Comparison of ENCODE assay signal across 16 cellular contexts in genomic region chr10:123890761-123891146, GRCh38. TPM values are rescaled to one million over a fixed set of nuclear protein-coding genes. Genes with fewer than 3 reads are reported as not detected.
DNase-seq lines count a peak whose midpoint lies in the region; ATAC-seq, FAIRE-seq and TF ChIP-seq lines count a peak whose summit lies in the region.
"Had no signal": no experiment of that assay in that cellular context is flagged by ENCODE, and none has a peak within 500 bp of the region (broad histone marks: within the 10 kb centered on the region; RNA-seq: fewer than 3 reads in every experiment).

No MANE protein-coding gene starts in this region.

- H4K91ac ChIP-seq in trophoblast cell (ENCODE audit: low read depth, low read length): no peak overlapping the region

- TF ChIP-seq POLR2A in sigmoid colon (IDR thresholded peaks at IDR 0.05): no peak

- no peak overlapping the region for H2AFZ ChIP-seq in trophoblast cell (ENCODE audit: insufficient read depth, low read length, poor library complexity)

- H4K8ac ChIP-seq in trophoblast cell (ENCODE audit: low read depth, low read length): no peak overlapping the region

- no peak for FAIRE-seq in urothelium cell line (lab: Jason Lieb, UNC)
- FAIRE-seq: GM12892 had no signal

- no peak for ATAC-seq in GM18858 (IDR thresholded peaks at IDR 0.05; ENCODE audit: unreplicated experiment)

- H3K14ac ChIP-seq in trophoblast cell (ENCODE audit: low read length): no peak overlapping the region

- intact Hi-C loops in ascending aorta (cut with DNase I): loop anchor here (2.0 to 10.0 kb wide), 7 partner anchors 26 to 524 kb away; partner anchors contain the start of gene OAT
- intact Hi-C loops in sigmoid colon (cut with DNase I): loop anchor here (1.0 to 5.0 kb wide), 4 partner anchors 24 to 118 kb away; no protein-coding TSS in a partner anchor

- H3K79me1 ChIP-seq in trophoblast cell (ENCODE audit: low read length): no peaks in the 10 kb centered on the region

- H3K79me2 ChIP-seq in trophoblast cell (ENCODE audit: control insufficient read depth, insufficient read depth, low read length, poor library complexity): no peaks in the 10 kb centered on the region

- H3K4me2 ChIP-seq in trophoblast cell (ENCODE audit: low read length): no peak overlapping the region
- H3K4me2 ChIP-seq: KMS-11, SK-N-SH had no signal

- TF ChIP-seq CTCF in AG09309 (IDR thresholded peaks at IDR 0.05; ENCODE audit: control insufficient read depth, insufficient read depth, low read depth, low read length, missing control alignments) (no peak), ascending aorta (IDR thresholded peaks at IDR 0.05) (no peak), sigmoid colon (IDR thresholded peaks at IDR 0.05) (no peak)

- H3K9me3 ChIP-seq in ascending aorta (no peaks in the 10 kb centered on the region), iPS-18c (ENCODE audit: control insufficient read depth, insufficient read depth, low read length) (no peaks in the 10 kb centered on the region), sigmoid colon (no peaks in the 10 kb centered on the region), trophoblast cell (ENCODE audit: insufficient read depth, low read depth, low read length) (no peaks in the 10 kb centered on the region)
- H3K9me3 ChIP-seq: SK-N-SH had no signal

- 44 to 51% methylated on average over 6 of the region's 6 CpGs for WGBS in sigmoid colon, 2 donors
- no CpG with 5 or more reads among the region's 6 CpGs for WGBS in trophoblast cell (ENCODE audit: extremely low coverage, insufficient coverage, insufficient read length)

- H3K18ac ChIP-seq in trophoblast cell (ENCODE audit: low read length): no peak overlapping the region

- H3K4ac ChIP-seq in trophoblast cell (ENCODE audit: low read depth, low read length): no peak overlapping the region

- H3K4me1 ChIP-seq in ascending aorta: peaks cover 0 to 32% of the 10 kb centered on the region in 2 donors
- peaks cover 2 to 72% (median 57%) of the 10 kb centered on the region in 4 donors for H3K4me1 ChIP-seq in sigmoid colon
- peaks cover 1 to 10% of the 10 kb centered on the region in 2 experiments for H3K4me1 ChIP-seq in trophoblast cell (ENCODE audit: control insufficient read depth in 1 of 2, insufficient read depth in 2 of 2, low read length in 2 of 2)

- H3K27me3 ChIP-seq in ascending aorta: no peaks in the 10 kb centered on the region
- H3K27me3 ChIP-seq in sigmoid colon: peaks cover 0 to 6% (median 0%) of the 10 kb centered on the region in 3 donors
- H3K27me3 ChIP-seq in trophoblast cell (ENCODE audit: insufficient read depth, low read length): peaks cover 13% of the 10 kb centered on the region

- H3K36me3 ChIP-seq in ascending aorta (no peaks in the 10 kb centered on the region), sigmoid colon (no peaks in the 10 kb centered on the region), trophoblast cell (ENCODE audit: control insufficient read depth in 1 of 2, insufficient read depth in 2 of 2, low read length in 2 of 2) (no peaks in the 10 kb centered on the region)

- no peak overlapping the region for H2BK120ac ChIP-seq in trophoblast cell (ENCODE audit: insufficient read depth, low read length, poor library complexity)

- H3K4me3 ChIP-seq in AG09309 (ENCODE audit: control insufficient read depth, low read depth, low read length) (peak overlapping the region; percentile 62), ascending aorta (peak overlapping the region; percentile 72 to 93), iPS-18c (ENCODE audit: insufficient read depth, low read depth, low read length) (peak overlapping the region; percentile 53), sigmoid colon (peak overlapping the region; percentile 64 to 87 (median 84)), trophoblast cell (ENCODE audit: low read depth, low read length) (no peak overlapping the region)

- H2BK5ac ChIP-seq in trophoblast cell (ENCODE audit: low read depth, low read length, poor library complexity): no peak overlapping the region

- DNase-seq in AG09309 (ENCODE audit: low read depth) (no peak), ascending aorta (ENCODE audit: low spot score in 2 of 2) (peak in 1 of 2 donors; percentile 77), sigmoid colon (peak; percentile 60), urothelium cell line (ENCODE audit: low spot score) (no peak), LoVo (ENCODE audit: low spot score) (no peak), trophoblast cell (no peak)
- DNase-seq: activated B cell treated with CpG ODN at 0.5 μM for 24 hours; activated T-cell treated with anti-CD3 and anti-CD28 coated beads, Interleukin-2, amount 50 U/mL, for 24 hours; DMS53; effector memory CD4-positive, alpha-beta T cell; NCI-H1930; SK-N-SH had no signal

- no peak overlapping the region for H3K23ac ChIP-seq in trophoblast cell (ENCODE audit: low read length)

- TF ChIP-seq EP300 in sigmoid colon (IDR thresholded peaks at IDR 0.05): no peak

- peak overlapping the region; percentile 99 for H3K27ac ChIP-seq in ascending aorta
- H3K27ac ChIP-seq in sigmoid colon: peak overlapping the region; percentile 96 to 99 (median 98)
- no peak overlapping the region for H3K27ac ChIP-seq in trophoblast cell (ENCODE audit: low read depth, low read length)
- H3K27ac ChIP-seq: KMS-11 had no signal

- no peak overlapping the region for H4K12ac ChIP-seq in trophoblast cell (ENCODE audit: low read depth, low read length)

- H2BK12ac ChIP-seq in trophoblast cell (ENCODE audit: low read length): no peak overlapping the region

- no peak overlapping the region for H2AK5ac ChIP-seq in trophoblast cell (ENCODE audit: low read length)

- no peak overlapping the region for H3K9ac ChIP-seq in trophoblast cell (ENCODE audit: low read length)
- H3K9ac ChIP-seq: KMS-11, SK-N-SH had no signal

RNA-seq across cellular contexts. Expression of gene CPXM2, which starts 0.9 kb away (rescaled TPM):
- total RNA-seq in ascending aorta (125 TPM), sigmoid colon (100 to 1,000 TPM in 2 of 4 donors, 10 to 100 TPM in 2; 48.5 to 153 (median 106) TPM)
- polyA plus RNA-seq in sigmoid colon: 1 to 10 TPM in 2 of 3 donors, under 1 TPM in 1; 0.69 to 6.7 (median 1.2) TPM
- 0.22 and 0.24 TPM in 2 replicates for polyA plus RNA-seq in trophoblast cell (2013)
- total RNA-seq: activated B cell treated with CpG ODN at 0.5 μM for 24 hours had no signal
- polyA plus RNA-seq: SK-N-SH had no signal
